34 cellular contexts compared by ENCODE assay signal in genomic region chr2:103847276-103847675, GRCh38.
"Had no signal": no experiment of that assay in that cellular context is flagged by ENCODE, and none has a peak within 500 bp of the region (broad histone marks: within the 10 kb centered on the region; RNA-seq: fewer than 3 reads in every experiment).

No MANE protein-coding gene starts in this region.

- DNase-seq: activated CD4-positive, alpha-beta memory T cell treated with anti-CD3 and anti-CD28 coated beads, Interleukin-2, amount 10 ng/mL, durations not matched to agents 7 days and 5 days; activated CD4-positive, alpha-beta T cell treated with anti-CD3 and anti-CD28 coated beads for 1 hour; activated CD4-positive, alpha-beta T cell treated with anti-CD3 and anti-CD28 coated beads for 36 hours; activated CD4-positive, alpha-beta T cell treated with anti-CD3 and anti-CD28 coated beads for 48 hours; activated CD4-positive, alpha-beta T cell treated with anti-CD3 and anti-CD28 coated beads, Interleukin-2, amount 10 ng/mL, durations not matched to agents 7 days and 5 days; activated CD4-positive, alpha-beta T cell treated with anti-CD3 and anti-CD28 coated beads, Interleukin-2, amount 50 U/mL, for 48 hours; activated CD4-positive, CD25-positive, alpha-beta regulatory T cell; activated CD8-positive, alpha-beta memory T cell treated with anti-CD3 and anti-CD28 coated beads for 24 hours; activated CD8-positive, alpha-beta memory T cell treated with anti-CD3 and anti-CD28 coated beads, Interleukin-2, amount 10 ng/mL, durations not matched to agents 7 days and 5 days; activated CD8-positive, alpha-beta memory T cell treated with anti-CD3 and anti-CD28 coated beads, Interleukin-2, amount 50 U/mL, for 48 hours; activated CD8-positive, alpha-beta T cell treated with anti-CD3 and anti-CD28 coated beads, Interleukin-2, amount 10 ng/mL, durations not matched to agents 7 days and 5 days; activated effector memory CD4-positive, alpha-beta T cell treated with Interleukin-2 at 50 U/mL for 16 hours; activated gamma-delta T cell; activated naive CD4-positive, alpha-beta T cell treated with anti-CD3 and anti-CD28 coated beads, Interleukin-2, amount 50 U/mL, for 16 hours; activated naive CD4-positive, alpha-beta T cell treated with Interleukin-2 at 50 U/mL for 16 hours; activated naive CD8-positive, alpha-beta T cell treated with anti-CD3 and anti-CD28 coated beads for 36 hours; activated T-cell treated with anti-CD3 and anti-CD28 coated beads, Interleukin-2, amount 50 U/mL, for 24 hours; activated T-cell treated with anti-CD3 and anti-CD28 coated beads, Interleukin-2, amount 50 U/mL, for 48 hours; adrenal gland; amniotic stem cell; aorta; body of pancreas; brain microvascular endothelial cell; central memory CD4-positive, alpha-beta T cell; T-cell; T-helper 17 cell; T-helper 9 cell; WERI-Rb-1 had no signal

- H3K9me3 ChIP-seq: adrenal gland, body of pancreas had no signal

- H3K4me1 Mint-ChIP-seq: activated CD4-positive, alpha-beta memory T cell treated with anti-CD3 and anti-CD28 coated beads, Interleukin-2, amount 10 ng/mL, durations not matched to agents 7 days and 5 days; activated CD4-positive, alpha-beta T cell treated with anti-CD3 and anti-CD28 coated beads for 36 hours; activated CD4-positive, alpha-beta T cell treated with anti-CD3 and anti-CD28 coated beads, Interleukin-2, amount 10 ng/mL, durations not matched to agents 7 days and 5 days; activated CD8-positive, alpha-beta memory T cell treated with anti-CD3 and anti-CD28 coated beads, Interleukin-2, amount 10 ng/mL, durations not matched to agents 7 days and 5 days; activated naive CD8-positive, alpha-beta T cell treated with anti-CD3 and anti-CD28 coated beads for 36 hours; T-cell; T-helper 17 cell; WTC11 had no signal

- H3K27ac ChIP-seq: adrenal gland, body of pancreas, brain microvascular endothelial cell, breast epithelium, WERI-Rb-1 had no signal

- H3K4me1 ChIP-seq: adrenal gland, body of pancreas, breast epithelium had no signal

- H3K27ac Mint-ChIP-seq: activated CD4-positive, alpha-beta memory T cell treated with anti-CD3 and anti-CD28 coated beads, Interleukin-2, amount 10 ng/mL, durations not matched to agents 7 days and 5 days; activated CD4-positive, alpha-beta T cell treated with anti-CD3 and anti-CD28 coated beads for 36 hours; activated CD4-positive, alpha-beta T cell treated with anti-CD3 and anti-CD28 coated beads, Interleukin-2, amount 10 ng/mL, durations not matched to agents 7 days and 5 days; activated CD8-positive, alpha-beta memory T cell treated with anti-CD3 and anti-CD28 coated beads, Interleukin-2, amount 10 ng/mL, durations not matched to agents 7 days and 5 days; activated CD8-positive, alpha-beta T cell treated with anti-CD3 and anti-CD28 coated beads, Interleukin-2, amount 10 ng/mL, durations not matched to agents 7 days and 5 days; activated naive CD4-positive, alpha-beta T cell treated with anti-CD3 and anti-CD28 coated beads, Interleukin-2, amount 50 U/mL, for 72 hours; activated naive CD8-positive, alpha-beta T cell treated with anti-CD3 and anti-CD28 coated beads for 36 hours; activated T-cell treated with anti-CD3 and anti-CD28 coated beads, Interleukin-2, amount 50 U/mL, for 24 hours; activated T-helper 2 cell treated with anti-CD3 and anti-CD28 coated beads, Interferon-gamma antibody, Interleukin-2, Interleukin-4, amounts not matched to agents 10 μg/mL and 5 μg/mL and 100 μg/mL, durations not matched to agents 14 hours and 24 hours and 36 hours; T-cell; T-helper 17 cell; WTC11 had no signal

- H3K4me3 Mint-ChIP-seq: activated CD4-positive, alpha-beta memory T cell treated with anti-CD3 and anti-CD28 coated beads, Interleukin-2, amount 10 ng/mL, durations not matched to agents 7 days and 5 days; activated CD4-positive, alpha-beta T cell treated with anti-CD3 and anti-CD28 coated beads for 36 hours; activated CD4-positive, alpha-beta T cell treated with anti-CD3 and anti-CD28 coated beads, Interleukin-2, amount 10 ng/mL, durations not matched to agents 7 days and 5 days; activated CD8-positive, alpha-beta memory T cell treated with anti-CD3 and anti-CD28 coated beads, Interleukin-2, amount 10 ng/mL, durations not matched to agents 7 days and 5 days; activated CD8-positive, alpha-beta T cell treated with anti-CD3 and anti-CD28 coated beads, Interleukin-2, amount 10 ng/mL, durations not matched to agents 7 days and 5 days; activated naive CD8-positive, alpha-beta T cell treated with anti-CD3 and anti-CD28 coated beads for 36 hours; activated T-cell treated with anti-CD3 and anti-CD28 coated beads, Interleukin-2, amount 50 U/mL, for 24 hours; T-cell; T-helper 17 cell; WTC11 had no signal

- H3K27me3 Mint-ChIP-seq: activated CD4-positive, alpha-beta memory T cell treated with anti-CD3 and anti-CD28 coated beads, Interleukin-2, amount 10 ng/mL, durations not matched to agents 7 days and 5 days; activated CD4-positive, alpha-beta T cell treated with anti-CD3 and anti-CD28 coated beads for 36 hours; activated CD4-positive, alpha-beta T cell treated with anti-CD3 and anti-CD28 coated beads, Interleukin-2, amount 10 ng/mL, durations not matched to agents 7 days and 5 days; activated CD8-positive, alpha-beta memory T cell treated with anti-CD3 and anti-CD28 coated beads, Interleukin-2, amount 10 ng/mL, durations not matched to agents 7 days and 5 days; activated naive CD8-positive, alpha-beta T cell treated with anti-CD3 and anti-CD28 coated beads for 36 hours; activated T-cell treated with anti-CD3 and anti-CD28 coated beads, Interleukin-2, amount 50 U/mL, for 24 hours; T-cell; T-helper 17 cell had no signal

- H3K36me3 Mint-ChIP-seq: activated CD8-positive, alpha-beta memory T cell treated with anti-CD3 and anti-CD28 coated beads, Interleukin-2, amount 10 ng/mL, durations not matched to agents 7 days and 5 days; activated naive CD4-positive, alpha-beta T cell treated with anti-CD3 and anti-CD28 coated beads, Interleukin-2, amount 50 U/mL, for 72 hours; activated naive CD8-positive, alpha-beta T cell treated with anti-CD3 and anti-CD28 coated beads for 36 hours; T-cell had no signal

- ATAC-seq: activated CD4-positive, alpha-beta T cell treated with anti-CD3 and anti-CD28 coated beads for 36 hours; activated CD4-positive, CD25-positive, alpha-beta regulatory T cell treated with anti-CD3 and anti-CD28 coated beads, Interleukin-2, amount 50 U/mL, for 24 hours; activated CD8-positive, alpha-beta memory T cell treated with anti-CD3 and anti-CD28 coated beads, Interleukin-2, amount 10 ng/mL, durations not matched to agents 7 days and 5 days; activated CD8-positive, alpha-beta T cell treated with anti-CD3 and anti-CD28 coated beads, Interleukin-2, amount 10 ng/mL, durations not matched to agents 7 days and 5 days; activated naive CD4-positive, alpha-beta T cell treated with anti-CD3 and anti-CD28 coated beads, Interleukin-2, amount 50 U/mL, for 72 hours; body of pancreas; T-cell; T-helper 17 cell; WTC11 had no signal

- H3K27me3 ChIP-seq: adrenal gland, body of pancreas, brain microvascular endothelial cell, breast epithelium had no signal

- H3K36me3 ChIP-seq: adrenal gland, brain microvascular endothelial cell, breast epithelium, WERI-Rb-1 had no signal

- FAIRE-seq: TTC549 had no signal

- H3K4me3 ChIP-seq: adrenal gland, body of pancreas, breast epithelium had no signal
